Comparison of ENCODE assay signal across 20 cellular contexts in the genomic region with DNA sequence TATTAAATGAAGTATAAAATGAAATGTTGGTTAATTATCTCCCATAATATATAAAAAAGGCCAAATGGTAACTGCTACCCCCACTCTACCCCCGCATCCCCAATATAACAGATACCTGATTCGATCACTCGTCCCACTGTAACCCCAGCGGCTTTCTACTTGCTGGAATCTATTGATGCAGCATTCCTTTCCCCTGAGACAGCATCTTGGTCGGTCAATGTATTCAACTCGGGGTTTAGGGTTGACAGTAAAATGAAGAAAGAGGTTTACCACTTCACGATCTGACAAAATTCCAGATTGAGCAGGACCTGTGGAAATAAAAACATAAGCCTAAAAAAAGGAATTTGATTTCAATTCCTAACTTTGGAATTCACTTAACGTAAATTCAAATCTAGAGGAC. TPM values are rescaled to one million over a fixed set of nuclear protein-coding genes. Genes with fewer than 3 reads are reported as not detected.
A peak's percentile ranks its signal among the peaks of the same experiment; 100 is the strongest.
DNase-seq lines count a peak whose midpoint lies in the region; ATAC-seq and TF ChIP-seq lines count a peak whose summit lies in the region.
"Had no signal": no experiment of that assay in that cellular context is flagged by ENCODE, and none has a peak within 500 bp of the region (broad histone marks: within the 10 kb centered on the region; RNA-seq: fewer than 3 reads in every experiment).

No MANE protein-coding gene starts in this region.

- H2BK12ac ChIP-seq in trophoblast cell (ENCODE audit: low read length) = no peak overlapping the region

- no peak overlapping the region for H2AFZ ChIP-seq in smooth muscle cell (ENCODE audit: low read depth)
- H2AFZ ChIP-seq in trophoblast cell (ENCODE audit: insufficient read depth, low read length, poor library complexity) = no peak overlapping the region

- H2AK5ac ChIP-seq in trophoblast cell (ENCODE audit: low read length) = no peak overlapping the region

- H3K14ac ChIP-seq in trophoblast cell (ENCODE audit: low read length) = no peak overlapping the region

- H3K4me2 ChIP-seq in smooth muscle cell (peak overlapping the region; percentile 19), trophoblast cell (ENCODE audit: low read length) (no peak overlapping the region)

- H2BK120ac ChIP-seq in trophoblast cell (ENCODE audit: insufficient read depth, low read length, poor library complexity) = no peak overlapping the region

- H3K4me3 Mint-ChIP-seq in HFFc6 = no peak overlapping the region
- H3K4me3 Mint-ChIP-seq in T-helper 17 cell = no peak overlapping the region
- H3K4me3 Mint-ChIP-seq: activated naive CD8-positive, alpha-beta T cell treated with anti-CD3 and anti-CD28 coated beads for 36 hours; activated T-helper 1 cell treated with anti-CD3 and anti-CD28 coated beads, Interleukin-12 subunit alpha, Interleukin-12 subunit beta, Interleukin-2, Interleukin-4 antibody, amounts not matched to agents 30 ng/mL and 10 ng/mL and 1 ng/mL, durations not matched to agents 14 hours and 24 hours and 36 hours; stimulated activated naive B cell treated with anti-CD40 and anti-IgM and Interleukin-4, amounts not matched to agents 10 μg/mL and 1 μg/mL and 100 μg/mL, for 72 hours had no signal

- no peak overlapping the region for H3K18ac ChIP-seq in trophoblast cell (ENCODE audit: low read length)

- no peak overlapping the region for H3K23ac ChIP-seq in trophoblast cell (ENCODE audit: low read length)

- TF ChIP-seq CTCF in HFFc6 (IDR thresholded peaks at IDR 0.05) = no peak
- no peak for TF ChIP-seq CTCF in fibroblast of villous mesenchyme (IDR thresholded peaks at IDR 0.05; ENCODE audit: insufficient read depth, low read depth, low read length)
- TF ChIP-seq CTCF in smooth muscle cell (IDR thresholded peaks at IDR 0.05; ENCODE audit: borderline replicate concordance, insufficient read depth, poor library complexity, severe bottlenecking) = no peak

- H4K20me1 ChIP-seq in smooth muscle cell (ENCODE audit: low read depth) = peaks cover 50% of the 10 kb centered on the region

- no peak overlapping the region for H3K27ac ChIP-seq in smooth muscle cell (ENCODE audit: low read depth)
- H3K27ac ChIP-seq in trophoblast cell (ENCODE audit: low read depth, low read length) = no peak overlapping the region
- H3K27ac ChIP-seq: dorsolateral prefrontal cortex, SJCRH30, thoracic aorta had no signal

- H3K9me3 ChIP-seq in T-helper 17 cell (ENCODE audit: control insufficient read depth, low read length, poor library complexity, severe bottlenecking) (no peaks in the 10 kb centered on the region), smooth muscle cell (replicated peaks; ENCODE audit: low read depth) (no peaks in the 10 kb centered on the region), trophoblast cell (ENCODE audit: insufficient read depth, low read depth, low read length) (no peaks in the 10 kb centered on the region)
- H3K9me3 ChIP-seq: thoracic aorta had no signal

- H3K27me3 ChIP-seq in smooth muscle cell (ENCODE audit: low read depth) (no peaks in the 10 kb centered on the region), trophoblast cell (ENCODE audit: insufficient read depth, low read length) (no peaks in the 10 kb centered on the region)
- H3K27me3 ChIP-seq: dorsolateral prefrontal cortex, SJCRH30 had no signal

- H4K12ac ChIP-seq in trophoblast cell (ENCODE audit: low read depth, low read length) = no peak overlapping the region

- WGBS in smooth muscle cell (ENCODE audit: low lambda C conversion rate) = 58% methylated on average over 8 of the region's 8 CpGs
- WGBS in trophoblast cell (ENCODE audit: extremely low coverage, insufficient coverage, insufficient read length) = no CpG with 5 or more reads among the region's 8 CpGs

- no peak overlapping the region for H3K4ac ChIP-seq in trophoblast cell (ENCODE audit: low read depth, low read length)

- no peak overlapping the region for H2BK5ac ChIP-seq in trophoblast cell (ENCODE audit: low read depth, low read length, poor library complexity)

- H4K91ac ChIP-seq in trophoblast cell (ENCODE audit: low read depth, low read length) = no peak overlapping the region

- no peak overlapping the region for H3K4me3 ChIP-seq in fibroblast of villous mesenchyme (ENCODE audit: low read depth, low read length)
- H3K4me3 ChIP-seq in smooth muscle cell = no peak overlapping the region
- no peak overlapping the region for H3K4me3 ChIP-seq in trophoblast cell (ENCODE audit: low read depth, low read length)
- H3K4me3 ChIP-seq: dorsolateral prefrontal cortex, SJCRH30, thoracic aorta had no signal

- H3K27me3 Mint-ChIP-seq in HFFc6 (ENCODE audit: insufficient read depth) = no peaks in the 10 kb centered on the region
- H3K27me3 Mint-ChIP-seq in T-helper 17 cell = no peaks in the 10 kb centered on the region
- H3K27me3 Mint-ChIP-seq: activated naive CD8-positive, alpha-beta T cell treated with anti-CD3 and anti-CD28 coated beads for 36 hours; stimulated activated naive B cell treated with anti-CD40 and anti-IgM and Interleukin-4, amounts not matched to agents 10 μg/mL and 1 μg/mL and 100 μg/mL, for 72 hours had no signal

- H3K4me1 Mint-ChIP-seq in HFFc6 (ENCODE audit: low read depth) (peaks cover 17% of the 10 kb centered on the region), T-helper 17 cell (peaks cover 6% of the 10 kb centered on the region)
- H3K4me1 Mint-ChIP-seq: activated naive CD8-positive, alpha-beta T cell treated with anti-CD3 and anti-CD28 coated beads for 36 hours had no signal

- H3K36me3 Mint-ChIP-seq in HFFc6 (ENCODE audit: low read depth) (peaks cover 22% of the 10 kb centered on the region), T-helper 17 cell (ENCODE audit: low read depth) (peaks cover 8% of the 10 kb centered on the region)

- no peak overlapping the region for H4K8ac ChIP-seq in trophoblast cell (ENCODE audit: low read depth, low read length)

- H3K9me3 Mint-ChIP-seq in HFFc6 = peaks cover 5% of the 10 kb centered on the region; the same call in 1 of the 2 replicates

- H3K79me1 ChIP-seq in trophoblast cell (ENCODE audit: low read length) = no peaks in the 10 kb centered on the region

- ATAC-seq in T-helper 17 cell = no peak
- ATAC-seq: left ventricle myocardium superior; right cardiac atrium; stimulated activated naive B cell treated with anti-CD40 and anti-IgM and Interleukin-4, amounts not matched to agents 10 μg/mL and 1 μg/mL and 100 μg/mL, for 72 hours had no signal

- H3K9ac ChIP-seq in smooth muscle cell (ENCODE audit: low read depth) (no peak overlapping the region), trophoblast cell (ENCODE audit: low read length) (no peak overlapping the region)

- H3K79me2 ChIP-seq in smooth muscle cell (ENCODE audit: low read depth) (peaks cover 40% of the 10 kb centered on the region), trophoblast cell (ENCODE audit: control insufficient read depth, insufficient read depth, low read length, poor library complexity) (no peaks in the 10 kb centered on the region)

- no peak overlapping the region for H3K27ac Mint-ChIP-seq in HFFc6
- H3K27ac Mint-ChIP-seq in T-helper 17 cell = peak overlapping the region; percentile 21
- H3K27ac Mint-ChIP-seq: activated naive CD8-positive, alpha-beta T cell treated with anti-CD3 and anti-CD28 coated beads for 36 hours; activated T-helper 1 cell treated with anti-CD3 and anti-CD28 coated beads, Interleukin-12 subunit alpha, Interleukin-12 subunit beta, Interleukin-2, Interleukin-4 antibody, amounts not matched to agents 30 ng/mL and 10 ng/mL and 1 ng/mL, durations not matched to agents 14 hours and 24 hours and 36 hours; stimulated activated naive B cell treated with anti-CD40 and anti-IgM and Interleukin-4, amounts not matched to agents 10 μg/mL and 1 μg/mL and 100 μg/mL, for 72 hours had no signal

- peaks cover 2% of the 10 kb centered on the region for H3K4me1 ChIP-seq in smooth muscle cell (ENCODE audit: low read depth)
- no peaks in the 10 kb centered on the region for H3K4me1 ChIP-seq in trophoblast cell (ENCODE audit: control insufficient read depth in 1 of 2, insufficient read depth in 2 of 2, low read length in 2 of 2)

- DNase-seq in HFFc6 = peak; percentile 7
- no peak for DNase-seq in T-helper 17 cell
- peak; percentile 19 for DNase-seq in fibroblast of villous mesenchyme (ENCODE audit: low read depth)
- DNase-seq in smooth muscle cell (lab: John Stamatoyannopoulos, UW; ENCODE audit: unreplicated experiment) = no peak
- DNase-seq in central memory CD4-positive, alpha-beta T cell = no peak
- no peak for DNase-seq in trophoblast cell
- DNase-seq in effector CD8-positive, alpha-beta T cell (lab: John Stamatoyannopoulos, UW) = no peak
- DNase-seq: activated naive CD8-positive, alpha-beta T cell treated with anti-CD3 and anti-CD28 coated beads for 36 hours; COR-L47; dorsolateral prefrontal cortex; left ventricle myocardium superior; NCI-H1436; NCI-H2171; NCI-H748 treated with DMSO at 0.1 percent for 48 hours; right cardiac atrium; SJCRH30; stimulated activated naive B cell treated with anti-CD40 and anti-IgM and Interleukin-4, amounts not matched to agents 10 μg/mL and 1 μg/mL and 100 μg/mL, for 72 hours; T-helper 9 cell had no signal

- peaks cover 24% of the 10 kb centered on the region for H3K36me3 ChIP-seq in smooth muscle cell (ENCODE audit: low read depth)
- H3K36me3 ChIP-seq in trophoblast cell (ENCODE audit: control insufficient read depth in 1 of 2, insufficient read depth in 2 of 2, low read length in 2 of 2) = peaks cover 4 to 10% of the 10 kb centered on the region in 2 experiments

- no peaks in the 10 kb centered on the region for H3F3A ChIP-seq in smooth muscle cell (ENCODE audit: low read depth)

RNA-seq across cellular contexts. Expression of gene C15orf40, which starts 18.6 kb away (rescaled TPM):
- 10 to 100 TPM; 21.1 to 31.5 (median 26.3) TPM for total RNA-seq in HFFc6 (2021; fragmentation: NEBNext Ultra II Directional; extraction: Animal tissue kit (Norgen Biotek cat#: 25700))
- 10 to 100 TPM; 12.9 to 13.9 TPM for total RNA-seq in T-helper 17 cell
- 8.7 and 9.1 TPM in 2 replicates for total RNA-seq in fibroblast of villous mesenchyme
- 4.2 and 14.3 TPM in 2 replicates for total RNA-seq in smooth muscle cell
- 19.3 and 29.0 TPM in 2 replicates for polyA plus RNA-seq in smooth muscle cell
- 8.7 and 9.5 TPM in 2 replicates for polyA plus RNA-seq in trophoblast cell (2013)

RNA-seq across cellular contexts. Expression of gene BTBD1, which starts 37.0 kb away (rescaled TPM):
- total RNA-seq in HFFc6 (2021; fragmentation: NEBNext Ultra II Directional; extraction: Animal tissue kit (Norgen Biotek cat#: 25700)) = 10 to 100 TPM; 62.2 to 74.8 (median 69.4) TPM
- total RNA-seq in T-helper 17 cell = 10 to 100 TPM; 37.6 to 45.3 TPM
- 83.1 and 101 TPM in 2 replicates for total RNA-seq in fibroblast of villous mesenchyme
- total RNA-seq in smooth muscle cell = 75.2 and 84.2 TPM in 2 replicates
- 39.3 and 43.2 TPM in 2 replicates for polyA plus RNA-seq in smooth muscle cell
- 24.5 and 25.2 TPM in 2 replicates for polyA plus RNA-seq in trophoblast cell (2013)

RNA-seq across cellular contexts. Expression of gene RAMAC, which starts 44.0 kb away (rescaled TPM):
- total RNA-seq in HFFc6 (2021; fragmentation: NEBNext Ultra II Directional; extraction: Animal tissue kit (Norgen Biotek cat#: 25700)) = 10 to 100 TPM; 18.6 to 22.0 (median 20.3) TPM
- total RNA-seq in T-helper 17 cell = 10 to 100 TPM; 16.4 to 24.2 TPM
- 26.1 and 35.0 TPM in 2 replicates for total RNA-seq in fibroblast of villous mesenchyme
- 45.6 and 56.6 TPM in 2 replicates for total RNA-seq in smooth muscle cell
- polyA plus RNA-seq in smooth muscle cell = 59.2 and 61.1 TPM in 2 replicates
- 34.3 and 34.7 TPM in 2 replicates for polyA plus RNA-seq in trophoblast cell (2013)

Comparison
In these comparisons a context has a peak if more than half of its experiments do, and no peak if none do; other contexts are left out.
1. DNase-seq: peak in HFFc6 (single experiment) and fibroblast of villous mesenchyme (single experiment); none in T-helper 17 cell (0 of 3), smooth muscle cell (single experiment), central memory CD4-positive, alpha-beta T cell (single experiment), trophoblast cell (0 of 2) and effector CD8-positive, alpha-beta T cell (single experiment).